1 cellular context compared by ENCODE assay signal in genomic region chr3:13716540-13717221, GRCh38.
TF ChIP-seq lines count a peak whose summit lies in the region.

No MANE protein-coding gene starts in this region.

TF ChIP-seq in SK-N-SH, 30 proteins besides CTCF, POLR2A, EP300 and RAD21 (continued from another document):
- TF ChIP-seq PBX3 (IDR thresholded peaks at IDR 0.05) (no peak), GABPA (IDR thresholded peaks at IDR 0.05; ENCODE audit: low read depth) (no peak), USF2 (IDR thresholded peaks at IDR 0.05; ENCODE audit: borderline replicate concordance, low read depth, low read length) (no peak), USF1 (IDR thresholded peaks at IDR 0.05; ENCODE audit: borderline replicate concordance, low read depth) (no peak), MAX (IDR thresholded peaks at IDR 0.05; ENCODE audit: low read depth) (no peak), RFX5 (IDR thresholded peaks at IDR 0.05; ENCODE audit: low read length) (no peak), IRF3 (IDR thresholded peaks at IDR 0.05; ENCODE audit: low read depth, low read length) (no peak), TAF1 (IDR thresholded peaks at IDR 0.05; ENCODE audit: borderline replicate concordance, low read depth, low read length) (no peak), NRF1 (IDR thresholded peaks at IDR 0.05; ENCODE audit: low read depth, low read length) (no peak)
